Comparison of ENCODE assay signal across 12 cellular contexts in the genomic region with DNA sequence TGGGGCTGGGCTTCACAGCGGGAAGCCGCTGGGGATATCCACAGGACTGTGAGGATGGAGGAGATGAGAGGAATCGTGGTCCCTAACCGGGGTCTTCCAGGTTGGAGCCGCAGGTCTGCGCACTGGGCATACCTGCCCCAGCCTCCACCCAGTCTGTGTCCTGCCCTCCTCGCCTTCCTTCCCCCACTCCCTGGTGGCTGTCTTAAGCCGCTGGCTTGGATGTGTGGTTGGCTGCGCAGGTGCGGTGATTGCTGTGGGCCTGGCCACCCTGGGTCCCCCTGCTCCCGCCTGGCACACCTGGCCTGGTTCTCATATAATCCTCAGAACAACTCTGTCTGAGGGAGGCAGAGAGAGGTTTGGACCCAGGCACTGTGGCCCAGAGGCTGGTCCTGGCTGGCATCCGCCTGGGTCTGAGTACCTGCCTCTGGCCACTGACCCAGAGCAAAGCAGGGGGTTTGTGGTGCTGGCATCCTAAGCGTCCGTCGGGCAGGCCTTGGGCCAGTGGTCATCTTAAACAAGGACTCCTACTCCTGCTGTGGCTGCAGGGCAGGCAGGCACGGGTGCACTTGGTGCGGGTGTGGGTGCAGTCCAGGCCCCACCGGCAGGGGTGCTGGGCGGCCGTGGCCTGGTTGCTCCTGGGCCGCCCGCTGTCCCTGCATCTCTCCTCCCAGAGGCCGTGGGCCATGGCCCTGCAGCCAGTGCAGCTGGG. TPM values are rescaled to one million over a fixed set of nuclear protein-coding genes. Genes with fewer than 3 reads are reported as not detected.
DNase-seq lines count a peak whose midpoint lies in the region; ATAC-seq and TF ChIP-seq lines count a peak whose summit lies in the region.
"Had no signal": no experiment of that assay in that cellular context is flagged by ENCODE, and none has a peak within 500 bp of the region (broad histone marks: within the 10 kb centered on the region; RNA-seq: fewer than 3 reads in every experiment).

No MANE protein-coding gene starts in this region.

- H3K9ac ChIP-seq in BLaER1 treated with 17β-estradiol and CSF1 and Interleukin-3, amounts not matched to agents 10 nM and 100 nM: no peak overlapping the region; a peak in 1 of 22 replicates
- peak overlapping the region; percentile 88 for H3K9ac ChIP-seq in skeletal muscle satellite cell (ENCODE audit: low read depth, low read length)

- DNase-seq in WERI-Rb-1: no peak
- DNase-seq in ACHN: no peak
- no peak for DNase-seq in effector CD8-positive, alpha-beta T cell (lab: John Stamatoyannopoulos, UW)
- DNase-seq in stimulated activated CD4-positive, alpha-beta T cell treated with anti-CD3 and anti-CD28 coated beads, Interleukin-15, amount 100 ng/mL, for 24 hours: no peak
- DNase-seq in stimulated activated CD4-positive, alpha-beta T cell treated with anti-CD3 and anti-CD28 coated beads, Interleukin-4, amount 100 ng/mL, for 24 hours: no peak
- DNase-seq: GDM1; NCI-H1694 treated with DMSO at 0.1 percent for 48 hours; stimulated activated CD4-positive, alpha-beta T cell treated with anti-CD3 and anti-CD28 coated beads, Interleukin-12 subunit alpha, Interleukin-12 subunit beta, amount 100 ng/mL, for 4 hours had no signal

- peak overlapping the region in 7 of 11 experiments; percentile 20 to 43 (median 32); a peak in 9 of 22 replicates for H3K4me2 ChIP-seq in BLaER1 treated with 17β-estradiol and CSF1 and Interleukin-3, amounts not matched to agents 10 nM and 100 nM
- peak overlapping the region; percentile 82 for H3K4me2 ChIP-seq in skeletal muscle satellite cell (ENCODE audit: low read length)

- TF ChIP-seq EP300 in gastroesophageal sphincter (IDR thresholded peaks at IDR 0.05): no peak

- TF ChIP-seq POLR2A in gastroesophageal sphincter (IDR thresholded peaks at IDR 0.05): no peak

- TF ChIP-seq CTCF in WERI-Rb-1 (IDR thresholded peaks at IDR 0.05; ENCODE audit: low read depth, low read length) (no peak), gastroesophageal sphincter (IDR thresholded peaks at IDR 0.05) (peak in 1 of 4 experiments; percentile 39)

- peaks cover 0 to 25% (median 0%) of the 10 kb centered on the region in 11 experiments; a peak in 3 of 22 replicates for H3K36me3 ChIP-seq in BLaER1 treated with 17β-estradiol and CSF1 and Interleukin-3, amounts not matched to agents 10 nM and 100 nM
- H3K36me3 ChIP-seq in WERI-Rb-1: peaks cover 26% of the 10 kb centered on the region
- no peaks in the 10 kb centered on the region for H3K36me3 ChIP-seq in gastroesophageal sphincter
- peaks cover 12% of the 10 kb centered on the region for H3K36me3 ChIP-seq in skeletal muscle satellite cell (ENCODE audit: insufficient read depth, low read length)

- H3K4me1 ChIP-seq in BLaER1 treated with 17β-estradiol and CSF1 and Interleukin-3, amounts not matched to agents 10 nM and 100 nM: peaks cover 0 to 63% (median 51%) of the 10 kb centered on the region in 10 experiments; a peak in 16 of 20 replicates
- H3K4me1 ChIP-seq in gastroesophageal sphincter (peaks cover 0 to 58% (median 27%) of the 10 kb centered on the region in 3 donors), skeletal muscle satellite cell (ENCODE audit: control insufficient read depth, insufficient read depth, low read length) (peaks cover 66% of the 10 kb centered on the region)

- 0 out of 22 replicates have a peak, but pooled peaks cover 0 to 5% (median 0%) of the 10 kb centered on the region in 11 experiments for H3K27me3 ChIP-seq in BLaER1 treated with 17β-estradiol and CSF1 and Interleukin-3, amounts not matched to agents 10 nM and 100 nM
- H3K27me3 ChIP-seq in WERI-Rb-1 (ENCODE audit: insufficient read depth, low read depth, severe bottlenecking): no peaks in the 10 kb centered on the region
- no peaks in the 10 kb centered on the region for H3K27me3 ChIP-seq in gastroesophageal sphincter
- no peaks in the 10 kb centered on the region for H3K27me3 ChIP-seq in skeletal muscle satellite cell (ENCODE audit: control insufficient read depth, insufficient read depth, low read length)

- no peak overlapping the region for H3K4me3 ChIP-seq in BLaER1 treated with 17β-estradiol and CSF1 and Interleukin-3, amounts not matched to agents 10 nM and 100 nM
- no peak overlapping the region for H3K4me3 ChIP-seq in WERI-Rb-1 (ENCODE audit: low read depth, low read length)
- H3K4me3 ChIP-seq in gastroesophageal sphincter: peak overlapping the region in 1 of 2 donors; percentile 34
- H3K4me3 ChIP-seq in skeletal muscle satellite cell (ENCODE audit: low read length): peak overlapping the region; percentile 46

- ATAC-seq in gastroesophageal sphincter: no peak

- WGBS in gastroesophageal sphincter (ENCODE audit: low coverage in 1 of 2), 2 donors: no CpG with 5 or more reads among the region's 23 CpGs

- no peaks in the 10 kb centered on the region for H3K9me3 ChIP-seq in BLaER1 treated with 17β-estradiol and CSF1 and Interleukin-3, amounts not matched to agents 10 nM and 100 nM (replicated peaks in 1 of 11)
- H3K9me3 ChIP-seq in WERI-Rb-1 (ENCODE audit: severe bottlenecking) (no peaks in the 10 kb centered on the region), gastroesophageal sphincter (no peaks in the 10 kb centered on the region), skeletal muscle satellite cell (replicated peaks; ENCODE audit: low read length) (no peaks in the 10 kb centered on the region)

- no peak overlapping the region for H3K27ac ChIP-seq in BLaER1 treated with 17β-estradiol and CSF1 and Interleukin-3, amounts not matched to agents 10 nM and 100 nM
- H3K27ac ChIP-seq in WERI-Rb-1 (peak overlapping the region; percentile 61), gastroesophageal sphincter (peak overlapping the region; percentile 8 to 80 (median 75))
- H3K27ac ChIP-seq: C4-2B had no signal

- in situ Hi-C loops in ACHN (cut with HindIII; ENCODE audit: low pct_ligation_motif_present, low pct_unique_long_range_greater_than_20kb, low sequenced_read_pairs): no loop called here

- peaks cover 47 to 83% (median 62%) of the 10 kb centered on the region in 11 experiments for H4K20me1 ChIP-seq in BLaER1 treated with 17β-estradiol and CSF1 and Interleukin-3, amounts not matched to agents 10 nM and 100 nM

RNA-seq across cellular contexts. Expression of a gene that starts 18.7 kb away (rescaled TPM):
- 10 to 100 TPM; 20.1 to 86.7 (median 31.9) TPM for total RNA-seq in gastroesophageal sphincter
- total RNA-seq in skeletal muscle satellite cell (2012; rRNA removed): 61.6 and 71.2 TPM in 2 replicates

Comparison
In these comparisons a context has a peak if more than half of its experiments do, and no peak if none do; other contexts are left out.
1. H3K27ac ChIP-seq: peak in WERI-Rb-1 (single experiment) and gastroesophageal sphincter (4 of 4); none in BLaER1 treated with 17β-estradiol and CSF1 and Interleukin-3, amounts not matched to agents 10 nM and 100 nM (0 of 11).